In the genomic region with DNA sequence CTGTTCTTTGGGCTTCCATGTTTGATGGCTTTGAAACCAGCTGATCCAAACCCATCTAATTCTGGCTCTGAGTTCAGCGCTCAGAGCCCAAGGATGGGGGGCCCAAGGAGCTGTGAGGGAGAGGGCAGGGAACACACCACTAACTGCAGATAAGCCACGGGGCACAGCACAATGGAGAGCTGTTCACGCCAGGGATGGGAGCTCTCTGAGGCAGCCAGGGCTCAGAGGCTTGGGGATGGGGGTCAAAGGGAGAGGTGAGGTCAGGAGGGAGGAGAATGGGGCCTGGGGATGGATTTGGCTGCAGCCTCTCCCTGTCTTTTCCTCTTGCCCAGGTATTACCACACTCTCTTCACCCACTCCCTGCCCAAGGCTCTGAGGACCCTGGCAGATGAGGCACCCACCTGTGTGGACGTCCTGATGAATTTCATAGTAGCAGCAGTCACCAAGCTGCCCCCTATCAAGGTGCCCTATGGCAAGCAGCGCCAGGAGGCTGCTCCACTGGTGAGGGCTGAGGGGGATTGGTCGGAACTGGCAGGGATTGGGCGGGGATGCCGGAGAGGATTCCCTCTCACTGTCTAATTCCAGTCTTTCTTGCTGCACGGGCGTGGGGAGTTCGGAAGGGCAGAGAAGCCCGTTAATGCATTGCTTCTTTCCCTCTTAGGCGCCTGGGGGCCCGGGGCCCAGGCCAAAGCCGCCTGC, we compare ENCODE assay signal across 1 cellular context.
TF ChIP-seq lines count a peak whose summit lies in the region.

No MANE protein-coding gene starts in this region.

TF ChIP-seq in liver, 16 proteins besides CTCF, POLR2A, EP300 and RAD21 (continued from another document):
- TF ChIP-seq, protein P1, sequence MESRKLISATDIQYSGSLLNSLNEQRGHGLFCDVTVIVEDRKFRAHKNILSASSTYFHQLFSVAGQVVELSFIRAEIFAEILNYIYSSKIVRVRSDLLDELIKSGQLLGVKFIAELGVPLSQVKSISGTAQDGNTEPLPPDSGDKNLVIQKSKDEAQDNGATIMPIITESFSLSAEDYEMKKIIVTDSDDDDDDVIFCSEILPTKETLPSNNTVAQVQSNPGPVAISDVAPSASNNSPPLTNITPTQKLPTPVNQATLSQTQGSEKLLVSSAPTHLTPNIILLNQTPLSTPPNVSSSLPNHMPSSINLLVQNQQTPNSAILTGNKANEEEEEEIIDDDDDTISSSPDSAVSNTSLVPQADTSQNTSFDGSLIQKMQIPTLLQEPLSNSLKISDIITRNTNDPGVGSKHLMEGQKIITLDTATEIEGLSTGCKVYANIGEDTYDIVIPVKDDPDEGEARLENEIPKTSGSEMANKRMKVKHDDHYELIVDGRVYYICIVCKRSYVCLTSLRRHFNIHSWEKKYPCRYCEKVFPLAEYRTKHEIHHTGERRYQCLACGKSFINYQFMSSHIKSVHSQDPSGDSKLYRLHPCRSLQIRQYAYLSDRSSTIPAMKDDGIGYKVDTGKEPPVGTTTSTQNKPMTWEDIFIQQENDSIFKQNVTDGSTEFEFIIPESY (IDR thresholded peaks at IDR 0.05): no peak
- no peak for TF ChIP-seq YY1 (IDR thresholded peaks at IDR 0.05)
- no peak for TF ChIP-seq SP1 (IDR thresholded peaks at IDR 0.05)
- TF ChIP-seq HNF4G (IDR thresholded peaks at IDR 0.05): no peak
- TF ChIP-seq, protein P2, sequence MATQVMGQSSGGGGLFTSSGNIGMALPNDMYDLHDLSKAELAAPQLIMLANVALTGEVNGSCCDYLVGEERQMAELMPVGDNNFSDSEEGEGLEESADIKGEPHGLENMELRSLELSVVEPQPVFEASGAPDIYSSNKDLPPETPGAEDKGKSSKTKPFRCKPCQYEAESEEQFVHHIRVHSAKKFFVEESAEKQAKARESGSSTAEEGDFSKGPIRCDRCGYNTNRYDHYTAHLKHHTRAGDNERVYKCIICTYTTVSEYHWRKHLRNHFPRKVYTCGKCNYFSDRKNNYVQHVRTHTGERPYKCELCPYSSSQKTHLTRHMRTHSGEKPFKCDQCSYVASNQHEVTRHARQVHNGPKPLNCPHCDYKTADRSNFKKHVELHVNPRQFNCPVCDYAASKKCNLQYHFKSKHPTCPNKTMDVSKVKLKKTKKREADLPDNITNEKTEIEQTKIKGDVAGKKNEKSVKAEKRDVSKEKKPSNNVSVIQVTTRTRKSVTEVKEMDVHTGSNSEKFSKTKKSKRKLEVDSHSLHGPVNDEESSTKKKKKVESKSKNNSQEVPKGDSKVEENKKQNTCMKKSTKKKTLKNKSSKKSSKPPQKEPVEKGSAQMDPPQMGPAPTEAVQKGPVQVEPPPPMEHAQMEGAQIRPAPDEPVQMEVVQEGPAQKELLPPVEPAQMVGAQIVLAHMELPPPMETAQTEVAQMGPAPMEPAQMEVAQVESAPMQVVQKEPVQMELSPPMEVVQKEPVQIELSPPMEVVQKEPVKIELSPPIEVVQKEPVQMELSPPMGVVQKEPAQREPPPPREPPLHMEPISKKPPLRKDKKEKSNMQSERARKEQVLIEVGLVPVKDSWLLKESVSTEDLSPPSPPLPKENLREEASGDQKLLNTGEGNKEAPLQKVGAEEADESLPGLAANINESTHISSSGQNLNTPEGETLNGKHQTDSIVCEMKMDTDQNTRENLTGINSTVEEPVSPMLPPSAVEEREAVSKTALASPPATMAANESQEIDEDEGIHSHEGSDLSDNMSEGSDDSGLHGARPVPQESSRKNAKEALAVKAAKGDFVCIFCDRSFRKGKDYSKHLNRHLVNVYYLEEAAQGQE (IDR thresholded peaks at IDR 0.05): no peak
- TF ChIP-seq, protein P3, sequence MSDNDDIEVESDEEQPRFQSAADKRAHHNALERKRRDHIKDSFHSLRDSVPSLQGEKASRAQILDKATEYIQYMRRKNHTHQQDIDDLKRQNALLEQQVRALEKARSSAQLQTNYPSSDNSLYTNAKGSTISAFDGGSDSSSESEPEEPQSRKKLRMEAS (IDR thresholded peaks at IDR 0.05): no peak
- TF ChIP-seq EGR1 (IDR thresholded peaks at IDR 0.05; ENCODE audit: low read depth in 2 of 2): no peak
- no peak for TF ChIP-seq FOXA1 (IDR thresholded peaks at IDR 0.05)
